ENCODE assay signal across 9 cellular contexts in genomic region chr15:76337739-76338554, GRCh38. TPM values are rescaled to one million over a fixed set of nuclear protein-coding genes. Genes with fewer than 3 reads are reported as not detected.
A peak's percentile ranks its signal among the peaks of the same experiment; 100 is the strongest.
DNase-seq lines count a peak whose midpoint lies in the region; ATAC-seq lines count a peak whose summit lies in the region.
"Had no signal": no experiment of that assay in that cellular context is flagged by ENCODE, and none has a peak within 500 bp of the region (broad histone marks: within the 10 kb centered on the region; RNA-seq: fewer than 3 reads in every experiment).

No MANE protein-coding gene starts in this region.

- no CpG with 5 or more reads among the region's 96 CpGs for WGBS in iPS DF 6.9 (ENCODE audit: insufficient coverage, insufficient read length)

- ATAC-seq in T-helper 17 cell (peak; percentile 11), HG03520 (IDR thresholded peaks at IDR 0.05; ENCODE audit: unreplicated experiment) (no peak)
- no peak for ATAC-seq in stimulated activated naive CD8-positive, alpha-beta T cell treated with anti-CD3 and anti-CD28 coated beads, Interleukin-15, amount 100 ng/mL, for 72 hours

- H3K36me3 ChIP-seq in iPS DF 6.9 (ENCODE audit: control insufficient read depth, insufficient read depth, low read length) = no peaks in the 10 kb centered on the region

- peak overlapping the region; percentile 93 for H3K4me3 Mint-ChIP-seq in T-helper 17 cell
- peak overlapping the region; percentile 92 to 98 for H3K4me3 Mint-ChIP-seq in stimulated activated naive CD8-positive, alpha-beta T cell treated with anti-CD3 and anti-CD28 coated beads, Interleukin-15, amount 100 ng/mL, for 72 hours

- no peaks in the 10 kb centered on the region for H3K9me3 ChIP-seq in T-helper 17 cell (ENCODE audit: control insufficient read depth, low read length, poor library complexity, severe bottlenecking)
- H3K9me3 ChIP-seq in iPS DF 6.9 (ENCODE audit: control insufficient read depth, insufficient read depth, low read length) = no peaks in the 10 kb centered on the region

- H3K4me1 Mint-ChIP-seq in T-helper 17 cell = peaks cover 48% of the 10 kb centered on the region
- H3K4me1 Mint-ChIP-seq in stimulated activated naive CD8-positive, alpha-beta T cell treated with anti-CD3 and anti-CD28 coated beads, Interleukin-15, amount 100 ng/mL, for 72 hours = peaks cover 65% of the 10 kb centered on the region

- peak; percentile 17 for DNase-seq in activated T-cell treated with anti-CD3 and anti-CD28 coated beads for 48 hours (ENCODE audit: low read depth)
- DNase-seq in activated T-cell treated with anti-CD3 and anti-CD28 coated beads for 4 hours = no peak
- no peak for DNase-seq in T-helper 17 cell
- no peak for DNase-seq in iPS DF 6.9 (ENCODE audit: low read depth, low spot score)
- peak; percentile 23 to 38 for DNase-seq in stimulated activated naive CD8-positive, alpha-beta T cell treated with anti-CD3 and anti-CD28 coated beads, Interleukin-15, amount 100 ng/mL, for 72 hours
- DNase-seq in middle frontal gyrus (ENCODE audit: extremely low spot score, low spot score) = no peak
- DNase-seq in NCI-H2171 treated with DMSO at 0.1 percent for 48 hours (lab: John Stamatoyannopoulos, UW) = no peak
- DNase-seq: DND-41 had no signal

- peaks cover 83% of the 10 kb centered on the region for H3K27me3 Mint-ChIP-seq in T-helper 17 cell
- H3K27me3 Mint-ChIP-seq in stimulated activated naive CD8-positive, alpha-beta T cell treated with anti-CD3 and anti-CD28 coated beads, Interleukin-15, amount 100 ng/mL, for 72 hours = peaks cover 96% of the 10 kb centered on the region

- peaks cover 59% of the 10 kb centered on the region for H3K27me3 ChIP-seq in iPS DF 6.9 (ENCODE audit: control insufficient read depth, insufficient read depth, low read length)

- H3K36me3 Mint-ChIP-seq in T-helper 17 cell (ENCODE audit: low read depth) = peaks cover 18% of the 10 kb centered on the region

- H3K9me3 Mint-ChIP-seq in stimulated activated naive CD8-positive, alpha-beta T cell treated with anti-CD3 and anti-CD28 coated beads, Interleukin-15, amount 100 ng/mL, for 72 hours = no peaks in the 10 kb centered on the region

- peaks cover 20% of the 10 kb centered on the region for H3K4me1 ChIP-seq in iPS DF 6.9 (ENCODE audit: control insufficient read depth, insufficient read depth, low read length)

- H3K4me3 ChIP-seq in iPS DF 6.9 (ENCODE audit: low read length) = peak overlapping the region; percentile 11; the same call in 1 of the 2 replicates

- H3K27ac Mint-ChIP-seq in T-helper 17 cell = no peak overlapping the region
- H3K27ac Mint-ChIP-seq in stimulated activated naive CD8-positive, alpha-beta T cell treated with anti-CD3 and anti-CD28 coated beads, Interleukin-15, amount 100 ng/mL, for 72 hours = no peak overlapping the region

- no peak overlapping the region for H3K27ac ChIP-seq in iPS DF 6.9 (ENCODE audit: low read length)

RNA-seq across cellular contexts. Expression of gene ISL2, which starts 1.4 kb away (rescaled TPM):
- not detected for total RNA-seq in T-helper 17 cell

RNA-seq across cellular contexts. Expression of gene ETFA, which starts 26.7 kb away (rescaled TPM):
- 10 to 100 TPM; 37.0 to 68.2 TPM for total RNA-seq in T-helper 17 cell

Comparison
In these comparisons a context has a peak if more than half of its experiments do, and no peak if none do; other contexts are left out.
1. DNase-seq: peak in activated T-cell treated with anti-CD3 and anti-CD28 coated beads for 48 hours (single experiment) and stimulated activated naive CD8-positive, alpha-beta T cell treated with anti-CD3 and anti-CD28 coated beads, Interleukin-15, amount 100 ng/mL, for 72 hours (2 of 2); none in activated T-cell treated with anti-CD3 and anti-CD28 coated beads for 4 hours (single experiment), T-helper 17 cell (0 of 3), iPS DF 6.9 (single experiment), middle frontal gyrus (single experiment) and NCI-H2171 treated with DMSO at 0.1 percent for 48 hours (single experiment).